ENCODE assay signal across 13 cellular contexts in the genomic region with DNA sequence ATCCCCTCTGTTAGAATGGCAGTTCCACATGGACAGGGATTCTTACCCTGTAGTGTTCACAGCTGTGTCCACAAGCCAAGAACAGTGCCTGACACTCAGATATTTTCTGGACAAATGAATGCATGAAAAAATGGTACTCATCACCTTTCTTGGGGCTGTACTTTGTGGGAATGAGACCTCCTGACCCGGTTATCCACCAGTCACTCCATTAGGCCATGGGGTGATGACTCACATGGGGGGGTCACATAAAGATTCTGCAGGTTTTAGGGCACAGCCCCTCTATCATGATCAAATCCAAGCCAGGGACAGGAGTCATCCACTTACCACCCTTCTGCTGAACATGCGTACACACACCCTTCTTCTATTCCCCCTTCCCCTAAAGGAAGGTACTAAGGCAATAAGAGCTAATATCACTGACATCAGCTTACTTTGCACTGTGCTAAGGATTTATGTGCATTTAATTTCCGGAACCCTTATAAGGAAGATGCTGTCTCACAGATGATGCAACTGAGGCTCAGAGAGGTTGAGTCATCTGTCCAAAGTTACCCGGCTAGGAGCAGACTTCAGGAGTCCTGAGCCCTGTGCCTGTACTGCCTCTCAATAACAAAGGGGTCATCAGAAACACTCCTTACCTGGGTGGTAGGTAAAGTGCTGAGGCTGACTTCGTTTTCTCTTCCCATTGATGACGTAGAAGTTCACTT.
DNase-seq lines count a peak whose midpoint lies in the region; ATAC-seq, FAIRE-seq and TF ChIP-seq lines count a peak whose summit lies in the region.
"Had no signal": no experiment of that assay in that cellular context is flagged by ENCODE, and none has a peak within 500 bp of the region (broad histone marks: within the 10 kb centered on the region; RNA-seq: fewer than 3 reads in every experiment).

No MANE protein-coding gene starts in this region.

- H3K36me3 ChIP-seq in bronchial epithelial cell (ENCODE audit: control insufficient read depth, insufficient read depth, low read length) = no peaks in the 10 kb centered on the region

- TF ChIP-seq POLR2A in GM18505 (IDR thresholded peaks at IDR 0.05; ENCODE audit: borderline replicate concordance, extremely low read depth, insufficient read depth, insufficient read length) = no peak

- H3K27me3 ChIP-seq in bronchial epithelial cell (ENCODE audit: control insufficient read depth, insufficient read depth, low read length) = no peaks in the 10 kb centered on the region

- ATAC-seq in omental fat pad (ENCODE audit: low FRiP score) (peak; percentile 49), GM18505 (IDR thresholded peaks at IDR 0.05; ENCODE audit: unreplicated experiment) (no peak), GM18502 (IDR thresholded peaks at IDR 0.05; ENCODE audit: poor library complexity, unreplicated experiment) (no peak)
- ATAC-seq: activated CD4-positive, CD25-positive, alpha-beta regulatory T cell treated with anti-CD3 and anti-CD28 coated beads, Interleukin-2, amount 50 U/mL, for 24 hours had no signal

- DNase-seq in Caki2 (ENCODE audit: low read depth) (peak; percentile 55), MV-4-11 (lab: John Stamatoyannopoulos, UW) (peak; percentile 74), bronchial epithelial cell (ENCODE audit: low read depth) (peak; percentile 89), omental fat pad (ENCODE audit: low spot score) (no peak), cerebellar cortex (ENCODE audit: low spot score) (no peak)
- no peak for DNase-seq in effector CD4-positive, alpha-beta T cell
- DNase-seq: GF-D8, left ventricle myocardium inferior, NCI-H1417, psoas muscle had no signal

- no peak overlapping the region for H3K4me3 ChIP-seq in bronchial epithelial cell (ENCODE audit: low read depth, low read length)
- H3K4me3 ChIP-seq: left ventricle myocardium inferior, psoas muscle had no signal

- peak; percentile 72 for FAIRE-seq in bronchial epithelial cell (lab: Jason Lieb, UNC)

- TF ChIP-seq CTCF in bronchial epithelial cell (IDR thresholded peaks at IDR 0.05; ENCODE audit: insufficient read depth, low read length, severe bottlenecking) (no peak), omental fat pad (IDR thresholded peaks at IDR 0.05) (no peak)

- in situ Hi-C loops in Caki2 (cut with HindIII; ENCODE audit: low pct_unique_long_range_greater_than_20kb, low sequenced_read_pairs) = no loop called here

Comparison
In these comparisons a context has a peak if more than half of its experiments do, and no peak if none do; other contexts are left out.
1. DNase-seq: peak in Caki2 (single experiment), MV-4-11 (single experiment) and bronchial epithelial cell (single experiment); none in omental fat pad (single experiment), cerebellar cortex (single experiment) and effector CD4-positive, alpha-beta T cell (single experiment).